Comparison of ENCODE assay signal across 9 cellular contexts in the genomic region with DNA sequence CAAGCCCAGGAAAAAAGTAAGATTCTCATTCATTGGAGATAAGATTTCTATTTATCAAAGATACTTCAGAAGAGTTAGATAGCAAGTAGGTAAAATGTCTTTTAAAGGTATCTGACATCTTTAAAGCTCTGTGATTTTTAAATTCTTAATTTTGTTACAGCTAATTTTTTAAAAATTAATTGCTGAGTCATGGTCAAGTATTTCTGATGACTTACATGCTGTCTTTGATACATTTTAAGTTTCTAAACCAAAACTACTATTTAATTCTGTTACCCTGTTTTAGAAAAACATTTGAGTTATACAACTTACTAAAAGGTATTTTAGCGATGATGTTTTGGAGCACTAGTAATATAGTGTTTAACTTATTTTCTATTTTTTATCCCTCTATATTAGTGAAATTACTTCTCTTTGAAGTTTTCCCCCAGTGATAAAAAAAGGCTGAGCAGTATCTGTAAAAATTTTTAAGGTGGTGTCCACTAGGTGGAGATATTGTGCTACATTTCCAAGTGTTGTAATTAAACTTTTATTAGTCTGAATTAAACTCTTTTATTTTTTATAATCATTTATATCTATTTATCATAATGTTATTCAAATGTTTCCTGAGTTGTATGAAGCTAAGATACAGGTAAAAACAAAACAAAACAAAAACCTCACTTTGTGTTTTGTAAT. TPM values are rescaled to one million over a fixed set of nuclear protein-coding genes. Genes with fewer than 3 reads are reported as not detected.
DNase-seq lines count a peak whose midpoint lies in the region; ATAC-seq and TF ChIP-seq lines count a peak whose summit lies in the region.
"Had no signal": no experiment of that assay in that cellular context is flagged by ENCODE, and none has a peak within 500 bp of the region (broad histone marks: within the 10 kb centered on the region; RNA-seq: fewer than 3 reads in every experiment).

No MANE protein-coding gene starts in this region.

- DNase-seq in AG09309 (ENCODE audit: low read depth), result no peak
- peak; percentile 51 for DNase-seq in SK-MEL-5 (ENCODE audit: low read depth, low spot score)
- peak; percentile 2 for DNase-seq in germinal center (ENCODE audit: low spot score)
- DNase-seq in amygdala (lab: John Stamatoyannopoulos, UW), result no peak
- DNase-seq in globus pallidus (ENCODE audit: low spot score), result no peak
- no peak for DNase-seq in GM19240 (ENCODE audit: insufficient read length, low spot score)

- peak; percentile 47 for TF ChIP-seq CTCF in AG09309 (IDR thresholded peaks at IDR 0.05; ENCODE audit: control insufficient read depth, insufficient read depth, low read depth, low read length, missing control alignments)

- ATAC-seq in GM18511 (IDR thresholded peaks at IDR 0.05; ENCODE audit: unreplicated experiment), result peak; percentile 57
- ATAC-seq in GM21529 (IDR thresholded peaks at IDR 0.05; ENCODE audit: unreplicated experiment), result no peak

- in situ Hi-C loops in SK-MEL-5 (cut with HindIII; ENCODE audit: low pct_unique_long_range_greater_than_20kb, low sequenced_read_pairs), result no loop called here

- no peak overlapping the region for H3K4me3 ChIP-seq in AG09309 (ENCODE audit: control insufficient read depth, low read depth, low read length)
- H3K4me3 ChIP-seq: HAP-1 had no signal

RNA-seq across cellular contexts. Expression of gene ALG10, which starts 11.5 kb away (rescaled TPM):
- total RNA-seq in SK-MEL-5 (2014; rRNA removed; shearing (Covaris generic)), result 10.1 and 10.7 TPM in 2 replicates
- 5.0 and 14.5 TPM in 2 replicates for polyA plus RNA-seq in SK-MEL-5 (2015; cell fraction: cytosol; rRNA removed)
- 11.6 and 16.1 TPM in 2 replicates for polyA plus RNA-seq in SK-MEL-5 (2015; cell fraction: nucleus; rRNA removed)

Comparison
In these comparisons a context has a peak if more than half of its experiments do, and no peak if none do; other contexts are left out.
1. DNase-seq: peak in SK-MEL-5 (single experiment) and germinal center (single experiment); none in AG09309 (single experiment), amygdala (0 of 56), globus pallidus (single experiment) and GM19240 (single experiment).